ENCODE assay signal across 2 cellular contexts in the genomic region with DNA sequence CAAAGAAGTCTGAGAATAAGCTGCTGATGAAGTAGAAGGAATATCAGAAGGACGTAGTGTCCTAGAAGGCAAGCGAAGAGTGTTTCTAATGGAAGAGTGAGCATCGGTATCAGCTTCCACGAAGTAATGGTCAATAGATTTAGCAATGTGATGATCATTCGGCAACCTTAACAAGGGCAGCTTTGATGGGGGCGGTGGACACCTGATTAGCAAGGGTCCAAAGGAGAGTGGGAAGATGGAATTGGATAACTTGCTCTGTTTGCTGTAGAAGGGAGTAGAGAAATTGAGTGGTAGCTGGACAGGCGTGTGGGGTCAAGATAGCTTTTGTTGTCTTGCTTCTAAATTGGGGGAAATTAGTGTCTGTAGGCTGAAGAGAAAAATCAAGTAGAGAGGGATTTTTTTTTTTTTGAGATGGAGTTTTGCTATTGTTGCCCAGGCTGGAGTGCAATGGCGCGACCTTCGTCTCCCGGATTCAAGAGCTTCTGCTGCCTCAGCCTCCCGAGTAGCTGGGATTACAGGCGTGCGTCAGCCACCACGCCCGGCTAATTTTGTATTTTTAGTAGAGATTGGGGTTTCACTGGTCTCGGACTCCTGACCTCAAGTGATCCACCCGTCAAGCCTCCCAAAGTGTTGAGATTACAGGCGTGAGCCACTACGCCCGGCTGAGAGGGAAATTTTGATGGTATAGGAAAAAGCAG.
TF ChIP-seq lines count a peak whose summit lies in the region.

No MANE protein-coding gene starts in this region.

TF ChIP-seq in SK-N-SH, 30 proteins besides CTCF, POLR2A, EP300 and RAD21 (continued from another document):
- TF ChIP-seq EZH2phosphoT487 (IDR thresholded peaks at IDR 0.05; ENCODE audit: borderline replicate concordance, low read depth): no peak
- TF ChIP-seq FOXJ3 (CRISPR knock-in tag; IDR thresholded peaks at IDR 0.05): no peak
- TF ChIP-seq REST (IDR thresholded peaks at IDR 0.05; ENCODE audit: low read depth, low read length): no peak

TF ChIP-seq in SK-N-SH treated with all-trans-retinoic acid at 6 μM for 48 hours, 23 proteins besides CTCF, POLR2A, EP300 and RAD21 (continued from another document):
- TF ChIP-seq, protein P1, sequence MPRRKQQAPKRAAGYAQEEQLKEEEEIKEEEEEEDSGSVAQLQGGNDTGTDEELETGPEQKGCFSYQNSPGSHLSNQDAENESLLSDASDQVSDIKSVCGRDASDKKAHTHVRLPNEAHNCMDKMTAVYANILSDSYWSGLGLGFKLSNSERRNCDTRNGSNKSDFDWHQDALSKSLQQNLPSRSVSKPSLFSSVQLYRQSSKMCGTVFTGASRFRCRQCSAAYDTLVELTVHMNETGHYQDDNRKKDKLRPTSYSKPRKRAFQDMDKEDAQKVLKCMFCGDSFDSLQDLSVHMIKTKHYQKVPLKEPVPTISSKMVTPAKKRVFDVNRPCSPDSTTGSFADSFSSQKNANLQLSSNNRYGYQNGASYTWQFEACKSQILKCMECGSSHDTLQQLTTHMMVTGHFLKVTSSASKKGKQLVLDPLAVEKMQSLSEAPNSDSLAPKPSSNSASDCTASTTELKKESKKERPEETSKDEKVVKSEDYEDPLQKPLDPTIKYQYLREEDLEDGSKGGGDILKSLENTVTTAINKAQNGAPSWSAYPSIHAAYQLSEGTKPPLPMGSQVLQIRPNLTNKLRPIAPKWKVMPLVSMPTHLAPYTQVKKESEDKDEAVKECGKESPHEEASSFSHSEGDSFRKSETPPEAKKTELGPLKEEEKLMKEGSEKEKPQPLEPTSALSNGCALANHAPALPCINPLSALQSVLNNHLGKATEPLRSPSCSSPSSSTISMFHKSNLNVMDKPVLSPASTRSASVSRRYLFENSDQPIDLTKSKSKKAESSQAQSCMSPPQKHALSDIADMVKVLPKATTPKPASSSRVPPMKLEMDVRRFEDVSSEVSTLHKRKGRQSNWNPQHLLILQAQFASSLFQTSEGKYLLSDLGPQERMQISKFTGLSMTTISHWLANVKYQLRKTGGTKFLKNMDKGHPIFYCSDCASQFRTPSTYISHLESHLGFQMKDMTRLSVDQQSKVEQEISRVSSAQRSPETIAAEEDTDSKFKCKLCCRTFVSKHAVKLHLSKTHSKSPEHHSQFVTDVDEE (CRISPR knock-in tag; IDR thresholded peaks at IDR 0.05): no peak
- no peak for TF ChIP-seq PPARA (CRISPR knock-in tag; IDR thresholded peaks at IDR 0.05; ENCODE audit: borderline replicate concordance)
- TF ChIP-seq RARB (CRISPR knock-in tag; IDR thresholded peaks at IDR 0.05): no peak
- TF ChIP-seq ZNF565 (CRISPR knock-in tag; conservative IDR thresholded peaks at IDR 0.05; ENCODE audit: low read depth): no peak
- no peak for TF ChIP-seq PATZ1 (CRISPR knock-in tag; IDR thresholded peaks at IDR 0.05; ENCODE audit: borderline replicate concordance)
- TF ChIP-seq SNAI2 (CRISPR knock-in tag; IDR thresholded peaks at IDR 0.05): no peak
- TF ChIP-seq OSR1 (CRISPR knock-in tag; IDR thresholded peaks at IDR 0.05): no peak
- TF ChIP-seq BACH2 (CRISPR knock-in tag; IDR thresholded peaks at IDR 0.05; ENCODE audit: borderline replicate concordance): no peak
- no peak for TF ChIP-seq ARNTL (CRISPR knock-in tag; IDR thresholded peaks at IDR 0.05; ENCODE audit: borderline replicate concordance, low read depth)
- no peak for TF ChIP-seq ZNF70 (CRISPR knock-in tag; IDR thresholded peaks at IDR 0.05)
TF ChIP-seq in SK-N-SH treated with all-trans-retinoic acid at 6 μM for 48 hours: peak in this region for 0.
